ENCODE assay signal across 8 cellular contexts in the genomic region with DNA sequence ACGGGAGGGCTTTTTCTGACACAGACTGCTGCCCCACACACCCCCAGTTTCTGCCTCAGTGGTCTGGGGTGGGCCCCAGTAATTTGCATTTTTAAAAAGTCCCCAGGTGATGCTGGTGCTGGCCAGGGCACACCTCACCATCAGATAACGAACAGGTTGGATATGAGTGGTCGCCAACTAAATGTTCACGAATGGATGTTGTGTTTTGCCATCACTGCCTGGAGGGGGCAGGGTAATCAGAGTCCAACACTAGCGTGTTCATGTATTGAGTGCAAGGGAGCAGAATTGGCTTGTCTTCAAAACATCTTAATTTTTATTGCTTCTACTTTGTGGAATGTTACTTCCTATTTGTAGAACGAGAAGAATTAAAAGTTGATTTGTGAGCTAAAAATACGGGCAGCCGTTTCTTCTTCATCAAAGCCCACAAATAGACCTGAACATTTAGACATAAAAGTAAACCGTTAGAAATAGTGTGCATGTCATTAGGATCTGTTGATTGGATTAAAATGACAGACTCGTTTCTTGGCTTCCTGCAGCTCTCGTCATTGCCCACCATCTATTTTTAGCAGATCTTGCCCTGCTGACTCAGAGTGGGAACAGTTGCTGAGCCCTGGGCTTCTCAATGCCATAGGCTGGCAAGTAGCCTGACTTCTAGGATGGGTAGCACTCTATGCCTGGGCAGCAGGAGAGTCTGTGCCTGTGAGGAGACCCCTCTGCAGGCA. TPM values are rescaled to one million over a fixed set of nuclear protein-coding genes. Genes with fewer than 3 reads are reported as not detected.
DNase-seq lines count a peak whose midpoint lies in the region; ATAC-seq and TF ChIP-seq lines count a peak whose summit lies in the region.

No MANE protein-coding gene starts in this region.

- peak overlapping the region; percentile 72; the same call in 1 of the 2 replicates for H2AK5ac ChIP-seq in IMR-90 (ENCODE audit: low read depth, low read length)

- H3K4me3 ChIP-seq in IMR-90 (ENCODE audit: insufficient read depth, low read depth, low read length), result no peak overlapping the region
- H3K4me3 ChIP-seq in effector memory CD4-positive, alpha-beta T cell (ENCODE audit: insufficient read depth, low read depth, low read length, poor library complexity, severe bottlenecking), result peak overlapping the region; percentile 5

- peak overlapping the region; percentile 82 for H3K14ac ChIP-seq in IMR-90 (replicated peaks; ENCODE audit: low read depth, low read length)

- POLR2A ChIA-PET in IMR-90 (lab: Charles Lee; ENCODE audit: unreplicated experiment), result no interaction called here
- POLR2A ChIA-PET in activated CD4-positive, alpha-beta T cell treated with anti-CD3 and anti-CD28 coated beads for 36 hours (lab: Charles Lee), result interaction anchor here (4.3 kb wide), 1 partner anchor 42 kb away, joined by 24 read pairs; no protein-coding TSS in a partner anchor

- peak overlapping the region; percentile 65 for H2BK120ac ChIP-seq in IMR-90 (ENCODE audit: low read depth, low read length)

- no peak for TF ChIP-seq POLR2A in IMR-90 (IDR thresholded peaks at IDR 0.05; ENCODE audit: low read depth, low read length)

- BruUV-seq in IMR-90 (replicated peaks; lab: Mats Ljungman, UMichigan), result no TSS peak

- peak overlapping the region; percentile 69 for H3K4ac ChIP-seq in IMR-90 (ENCODE audit: low read depth, low read length)

- H3K4me2 ChIP-seq in IMR-90 (ENCODE audit: low read depth, low read length), result peak overlapping the region; percentile 38

- H3K56ac ChIP-seq in IMR-90 (ENCODE audit: extremely low read depth, insufficient read depth, low read length), result no peak overlapping the region; the same call in 1 of the 2 replicates

- no peaks in the 10 kb centered on the region for H3K36me3 ChIP-seq in IMR-90 (ENCODE audit: control insufficient read depth, insufficient read depth, low read length)
- H3K36me3 ChIP-seq in effector memory CD4-positive, alpha-beta T cell (ENCODE audit: control insufficient read depth, insufficient read depth, low read length), result no peaks in the 10 kb centered on the region

- CTCF ChIA-PET in IMR-90 (lab: Yijun Ruan, JAX), result interaction anchor here (0.6 to 0.8 kb wide), 2 partner anchors 109 to 426 kb away, joined by 3 to 5 read pairs; no protein-coding TSS in a partner anchor
- CTCF ChIA-PET in activated CD4-positive, alpha-beta T cell treated with anti-CD3 and anti-CD28 coated beads for 36 hours (lab: Charles Lee), result interaction anchor here (0.8 to 1.3 kb wide), 5 partner anchors 10 to 69 kb away, joined by 3 to 5 read pairs (median 4); no protein-coding TSS in a partner anchor

- peaks cover 29% of the 10 kb centered on the region for H3K9me1 ChIP-seq in IMR-90 (ENCODE audit: insufficient read depth, low read length)

- in situ Hi-C loops in IMR-90 (cut with MboI; ENCODE audit: low sequenced_read_pairs), result loop anchor here (25.0 kb wide), 1 partner anchor 453 kb away; the partner anchor contains the start of genes C2orf49 and TGFBRAP1

- peak overlapping the region; percentile 61 for H3K4me3 Mint-ChIP-seq in activated CD4-positive, alpha-beta T cell treated with anti-CD3 and anti-CD28 coated beads for 36 hours
- peak overlapping the region; percentile 76 for H3K4me3 Mint-ChIP-seq in natural killer cell treated with Interleukin-12 subunit alpha and Interleukin-12 subunit beta and Interleukin-15 and Interleukin-18, amount 100 ng/mL, for 72 hours

- H3K27ac Mint-ChIP-seq in activated CD4-positive, alpha-beta T cell treated with anti-CD3 and anti-CD28 coated beads for 36 hours, result peak overlapping the region; percentile 96
- H3K27ac Mint-ChIP-seq in natural killer cell treated with Interleukin-12 subunit alpha and Interleukin-12 subunit beta and Interleukin-15 and Interleukin-18, amount 100 ng/mL, for 72 hours, result peak overlapping the region; percentile 91

- peak overlapping the region; percentile 54; the same call in 1 of the 2 replicates for H3K23ac ChIP-seq in IMR-90 (ENCODE audit: low read depth, low read length)

- H2AFZ ChIP-seq in IMR-90 (replicated peaks; ENCODE audit: low read length, poor library complexity), result no peak overlapping the region

- peak overlapping the region; percentile 71 for H2BK20ac ChIP-seq in IMR-90 (ENCODE audit: low read depth, low read length)

- 0% methylated on average over 1 of the region's 11 CpGs; no CpG with 5 or more reads in 1 of the 2 experiments for WGBS in IMR-90 (ENCODE audit: extremely low coverage in 2 of 2, insufficient read length in 1 of 2), 2 experiments

- H4K91ac ChIP-seq in IMR-90 (ENCODE audit: insufficient read depth, low read depth, low read length), result peak overlapping the region; percentile 52; the same call in 1 of the 2 replicates

- no peak overlapping the region for H3K9ac ChIP-seq in IMR-90 (ENCODE audit: low read depth, low read length)

- peak overlapping the region; percentile 48; the same call in 1 of the 3 replicates for H2BK15ac ChIP-seq in IMR-90 (ENCODE audit: low read depth, low read length)

- H2AK9ac ChIP-seq in IMR-90 (replicated peaks; ENCODE audit: low read depth, low read length, poor library complexity), result peak overlapping the region; percentile 6

- H3K36me3 Mint-ChIP-seq in activated CD4-positive, alpha-beta T cell treated with anti-CD3 and anti-CD28 coated beads for 36 hours (ENCODE audit: low read depth), result peaks cover 41% of the 10 kb centered on the region
- no peaks in the 10 kb centered on the region for H3K36me3 Mint-ChIP-seq in natural killer cell treated with Interleukin-12 subunit alpha and Interleukin-12 subunit beta and Interleukin-15 and Interleukin-18, amount 100 ng/mL, for 72 hours

- peaks cover 94% of the 10 kb centered on the region for H3K4me1 Mint-ChIP-seq in activated CD4-positive, alpha-beta T cell treated with anti-CD3 and anti-CD28 coated beads for 36 hours
- peaks cover 55 to 75% of the 10 kb centered on the region in 2 donors for H3K4me1 Mint-ChIP-seq in natural killer cell treated with Interleukin-12 subunit alpha and Interleukin-12 subunit beta and Interleukin-15 and Interleukin-18, amount 100 ng/mL, for 72 hours (ENCODE audit: low read depth in 2 of 2)

- 0 out of 2 replicates have a peak, but pooled peaks have one; percentile 1 for TF ChIP-seq CTCF in IMR-90 (conservative IDR thresholded peaks at IDR 0.05; ENCODE audit: low read depth, low read length)

- no peak overlapping the region for H4K5ac ChIP-seq in IMR-90 (ENCODE audit: low read depth, low read length)

- peaks cover 17% of the 10 kb centered on the region for H3K4me1 ChIP-seq in IMR-90 (ENCODE audit: control insufficient read depth, insufficient read depth, low read length)
- peaks cover 76% of the 10 kb centered on the region for H3K4me1 ChIP-seq in effector memory CD4-positive, alpha-beta T cell (ENCODE audit: control insufficient read depth, insufficient read depth, low read length, poor library complexity, severe bottlenecking)

- H3K9me3 Mint-ChIP-seq in activated CD4-positive, alpha-beta T cell treated with anti-CD3 and anti-CD28 coated beads for 36 hours (ENCODE audit: low read depth), result no peaks in the 10 kb centered on the region
- no peaks in the 10 kb centered on the region for H3K9me3 Mint-ChIP-seq in natural killer cell treated with Interleukin-12 subunit alpha and Interleukin-12 subunit beta and Interleukin-15 and Interleukin-18, amount 100 ng/mL, for 72 hours

- peak overlapping the region; percentile 10 for H2BK5ac ChIP-seq in IMR-90 (ENCODE audit: low read depth, low read length, poor library complexity, severe bottlenecking)

- peaks cover 46 to 73% of the 10 kb centered on the region in 2 experiments for H3K79me1 ChIP-seq in IMR-90 (ENCODE audit: low read depth in 1 of 2, low read length in 2 of 2)

- H4K20me1 ChIP-seq in IMR-90 (ENCODE audit: insufficient read depth, low read length), result peaks cover 42% of the 10 kb centered on the region

- no peaks in the 10 kb centered on the region for H3K27me3 Mint-ChIP-seq in activated CD4-positive, alpha-beta T cell treated with anti-CD3 and anti-CD28 coated beads for 36 hours
- H3K27me3 Mint-ChIP-seq in natural killer cell treated with Interleukin-12 subunit alpha and Interleukin-12 subunit beta and Interleukin-15 and Interleukin-18, amount 100 ng/mL, for 72 hours, result no peaks in the 10 kb centered on the region

- no peak overlapping the region for H3K18ac ChIP-seq in IMR-90 (ENCODE audit: low read depth, low read length)

- dilution Hi-C loops in IMR-90 (cut with HindIII; ENCODE audit: low sequenced_read_pairs, unreplicated experiment), result no loop called here

- H3K9me3 ChIP-seq in IMR-90 (ENCODE audit: control insufficient read depth, insufficient read depth, low read length), result no peaks in the 10 kb centered on the region
- no peaks in the 10 kb centered on the region for H3K9me3 ChIP-seq in effector memory CD4-positive, alpha-beta T cell (ENCODE audit: control insufficient read depth, low read length)

- intact Hi-C loops in IMR-90 (cut with micrococcal nuclease), result no loop called here
- intact Hi-C loops in activated CD4-positive, alpha-beta T cell treated with anti-CD3 and anti-CD28 coated beads for 36 hours (cut with DNase I, micrococcal nuclease), result loop anchor here (1.0 kb wide), 2 partner anchors 12 to 42 kb away; no protein-coding TSS in a partner anchor

- H4K8ac ChIP-seq in IMR-90 (ENCODE audit: low read depth in 2 of 2, low read length in 2 of 2), result peak overlapping the region in 1 of 2 experiments; percentile 31; a peak in 1 of 4 replicates

- H3K27me3 ChIP-seq in IMR-90 (ENCODE audit: control insufficient read depth, insufficient read depth, low read length), result no peaks in the 10 kb centered on the region
- no peaks in the 10 kb centered on the region for H3K27me3 ChIP-seq in effector memory CD4-positive, alpha-beta T cell (replicated peaks; ENCODE audit: control insufficient read depth, insufficient read depth, low read length, poor library complexity, severe bottlenecking)

- no peak for TF ChIP-seq RAD21 in IMR-90 (IDR thresholded peaks at IDR 0.05; ENCODE audit: low read length)

- peak; percentile 92 for DNase-seq in EH (ENCODE audit: low read depth)
- peak; percentile 74 for DNase-seq in IMR-90
- DNase-seq in activated CD4-positive, alpha-beta T cell treated with anti-CD3 and anti-CD28 coated beads for 36 hours, result peak; percentile 83
- DNase-seq in effector memory CD4-positive, alpha-beta T cell, result peak; percentile 45 to 64 (median 48)
- peak; percentile 70 for DNase-seq in natural killer cell treated with Interleukin-12 subunit alpha and Interleukin-12 subunit beta and Interleukin-15 and Interleukin-18, amount 100 ng/mL, for 72 hours (ENCODE audit: low spot score)
- no peak for DNase-seq in NCI-H128 (lab: John Stamatoyannopoulos, UW; ENCODE audit: unreplicated experiment)
- DNase-seq in NK-92 treated with Interleukin-12 subunit alpha and Interleukin-12 subunit beta, amount 100 ng/mL, for 24 hours (lab: John Stamatoyannopoulos, UW), result no peak

- H3K27ac ChIP-seq in IMR-90 (ENCODE audit: insufficient read depth, low read length), result no peak overlapping the region
- H3K27ac ChIP-seq in effector memory CD4-positive, alpha-beta T cell (ENCODE audit: insufficient read depth, low read length, poor library complexity, severe bottlenecking), result peak overlapping the region; percentile 80

- ATAC-seq in GM21526 (IDR thresholded peaks at IDR 0.05; ENCODE audit: low FRiP score, unreplicated experiment), result peak; percentile 36
- peak; percentile 70 for ATAC-seq in IMR-90 (ENCODE audit: low read depth)
- peak; percentile 90 for ATAC-seq in activated CD4-positive, alpha-beta T cell treated with anti-CD3 and anti-CD28 coated beads for 36 hours
- ATAC-seq in natural killer cell treated with Interleukin-12 subunit alpha and Interleukin-12 subunit beta and Interleukin-15 and Interleukin-18, amount 100 ng/mL, for 72 hours, result peak; percentile 89 to 91

RNA-seq across cellular contexts. Expression of gene NCK2, which starts 45.2 kb away (rescaled TPM):
- 15.8 and 25.8 TPM in 2 replicates for total RNA-seq in IMR-90 (2012; rRNA removed)
- 22.2 and 29.5 TPM in 2 replicates for polyA plus RNA-seq in IMR-90 (2012; rRNA removed)
- polyA plus RNA-seq in IMR-90 (2012; cell fraction: cytosol; rRNA removed), result 21.0 and 45.4 TPM in 2 replicates
- 13.7 and 14.9 TPM in 2 replicates for polyA plus RNA-seq in IMR-90 (2012; cell fraction: nucleus; rRNA removed; ENCODE audit: low replicate concordance)
- 10 to 100 TPM; 84.7 to 87.5 TPM for total RNA-seq in activated CD4-positive, alpha-beta T cell treated with anti-CD3 and anti-CD28 coated beads for 36 hours
- total RNA-seq in natural killer cell treated with Interleukin-12 subunit alpha and Interleukin-12 subunit beta and Interleukin-15 and Interleukin-18, amount 100 ng/mL, for 72 hours, result 10 to 100 TPM; 44.7 to 47.4 TPM

Comparison
In these comparisons a context has a peak if more than half of its experiments do, and no peak if none do; other contexts are left out.
1. DNase-seq: peak in EH (single experiment), IMR-90 (single experiment), activated CD4-positive, alpha-beta T cell treated with anti-CD3 and anti-CD28 coated beads for 36 hours (single experiment), effector memory CD4-positive, alpha-beta T cell (3 of 3) and natural killer cell treated with Interleukin-12 subunit alpha and Interleukin-12 subunit beta and Interleukin-15 and Interleukin-18, amount 100 ng/mL, for 72 hours (single experiment); none in NCI-H128 (single experiment) and NK-92 treated with Interleukin-12 subunit alpha and Interleukin-12 subunit beta, amount 100 ng/mL, for 24 hours (single experiment).
2. ATAC-seq: peak in every context shown above with its lines; median percentile 90 in activated CD4-positive, alpha-beta T cell treated with anti-CD3 and anti-CD28 coated beads for 36 hours; 90 in natural killer cell treated with Interleukin-12 subunit alpha and Interleukin-12 subunit beta and Interleukin-15 and Interleukin-18, amount 100 ng/mL, for 72 hours; 70 in IMR-90; 36 in GM21526.